6 cellular contexts compared by ENCODE assay signal in genomic region chr22:50199836-50200332, GRCh38. TPM values are rescaled to one million over a fixed set of nuclear protein-coding genes. Genes with fewer than 3 reads are reported as not detected.
A peak's percentile ranks its signal among the peaks of the same experiment; 100 is the strongest.
DNase-seq lines count a peak whose midpoint lies in the region; ATAC-seq, FAIRE-seq and TF ChIP-seq lines count a peak whose summit lies in the region.

No MANE protein-coding gene starts in this region.

- peaks cover 5 to 28% of the 10 kb centered on the region in 2 experiments for H3K36me3 ChIP-seq in keratinocyte (ENCODE audit: control insufficient read depth in 2 of 2, extremely low read depth in 1 of 2, insufficient read depth in 2 of 2, low read length in 2 of 2)

- peaks cover 15% of the 10 kb centered on the region for H3K4me1 Mint-ChIP-seq in T-helper 2 cell treated with Interferon-gamma antibody and Interleukin-4, amounts not matched to agents 5 μg/mL and 100 μg/mL, for 36 hours (ENCODE audit: low read depth)

- no peaks in the 10 kb centered on the region for H3K9me3 ChIP-seq in keratinocyte (ENCODE audit: control insufficient read depth, low read depth, low read length)

- FAIRE-seq in GM12891 (lab: Jason Lieb, UNC), result no peak
- FAIRE-seq in keratinocyte (lab: Jason Lieb, UNC), result no peak
- no peak for FAIRE-seq in D721Med (lab: Jason Lieb, UNC)

- H3K4me3 ChIP-seq in keratinocyte (ENCODE audit: control insufficient read depth in 2 of 3, extremely low read depth in 1 of 3, insufficient read depth in 2 of 3, low read depth in 1 of 3, low read length in 3 of 3), result peak overlapping the region; percentile 54 to 64 (median 62)

- H3K27me3 ChIP-seq in keratinocyte (ENCODE audit: control insufficient read depth, extremely low read depth, insufficient read depth, low read length), result no peaks in the 10 kb centered on the region

- H3K4me2 ChIP-seq in keratinocyte (ENCODE audit: control insufficient read depth, extremely low read depth, insufficient read depth, low read depth, low read length), result peak overlapping the region; percentile 70

- peak overlapping the region; percentile 71 for H3K4me3 Mint-ChIP-seq in T-helper 2 cell treated with Interferon-gamma antibody and Interleukin-4, amounts not matched to agents 5 μg/mL and 100 μg/mL, for 36 hours

- no peaks in the 10 kb centered on the region for H4K20me1 ChIP-seq in keratinocyte (ENCODE audit: control insufficient read depth, extremely low read depth, insufficient read depth, low read length)

- H3K27me3 Mint-ChIP-seq in T-helper 2 cell treated with Interferon-gamma antibody and Interleukin-4, amounts not matched to agents 5 μg/mL and 100 μg/mL, for 36 hours (ENCODE audit: low read depth), result no peaks in the 10 kb centered on the region

- H3K9me3 Mint-ChIP-seq in T-helper 2 cell treated with Interferon-gamma antibody and Interleukin-4, amounts not matched to agents 5 μg/mL and 100 μg/mL, for 36 hours, result no peaks in the 10 kb centered on the region

- DNase-seq in GM12891 (ENCODE audit: insufficient read length, low spot score) (no peak), keratinocyte (ENCODE audit: low read depth, low spot score) (no peak), D721Med (ENCODE audit: insufficient read length, low spot score) (no peak)
- DNase-seq in T-helper 2 cell treated with Interferon-gamma antibody and Interleukin-4, amounts not matched to agents 5 μg/mL and 100 μg/mL, for 36 hours (ENCODE audit: low spot score), result no peak

- peaks cover 15% of the 10 kb centered on the region for H3K79me2 ChIP-seq in keratinocyte (ENCODE audit: control insufficient read depth, insufficient read depth, low read length)

- no peak for ATAC-seq in GM21390 (IDR thresholded peaks at IDR 0.05; ENCODE audit: unreplicated experiment)
- no peak for ATAC-seq in HG02885 (IDR thresholded peaks at IDR 0.05; ENCODE audit: poor library complexity, unreplicated experiment)

- H3K27ac Mint-ChIP-seq in T-helper 2 cell treated with Interferon-gamma antibody and Interleukin-4, amounts not matched to agents 5 μg/mL and 100 μg/mL, for 36 hours, result peak overlapping the region; percentile 69

- no peak for TF ChIP-seq CTCF in keratinocyte (optimal IDR thresholded peaks at IDR 0.05 in 1 of 3, IDR thresholded peaks at IDR 0.05 in 1 of 3, conservative IDR thresholded peaks at IDR 0.05 in 1 of 3; ENCODE audit: extremely low read depth in 1 of 3, insufficient read depth in 2 of 3, low read length in 3 of 3)
- no peak for TF ChIP-seq CTCF in D721Med (IDR thresholded peaks at IDR 0.05; ENCODE audit: insufficient read depth, missing control alignments)

- TF ChIP-seq POLR2A in GM12891 (IDR thresholded peaks at IDR 0.05; ENCODE audit: low read depth, low read length), result 0 out of 2 replicates have a peak, but pooled peaks have one; percentile 43

- H3K27ac ChIP-seq in keratinocyte (ENCODE audit: control insufficient read depth, insufficient read depth, low read length), result peak overlapping the region; percentile 20

- H3K36me3 Mint-ChIP-seq in T-helper 2 cell treated with Interferon-gamma antibody and Interleukin-4, amounts not matched to agents 5 μg/mL and 100 μg/mL, for 36 hours (ENCODE audit: low read depth), result peaks cover 19% of the 10 kb centered on the region

- dilution Hi-C loops in keratinocyte (cut with MboI; ENCODE audit: extremely low pct_ligation_motif_present, low sequenced_read_pairs), result no loop called here

- no peak overlapping the region for H2AFZ ChIP-seq in keratinocyte (ENCODE audit: control insufficient read depth, low read length)

- H3K9me1 ChIP-seq in keratinocyte (ENCODE audit: control insufficient read depth, extremely low read depth, insufficient read depth, low read length), result peaks cover 2% of the 10 kb centered on the region

- peak overlapping the region; percentile 66 for H3K9ac ChIP-seq in keratinocyte (ENCODE audit: control insufficient read depth, extremely low read depth, insufficient read depth, low read length)

- H3K4me1 ChIP-seq in keratinocyte (ENCODE audit: control insufficient read depth, extremely low read depth, insufficient read depth, low read length), result peaks cover 11% of the 10 kb centered on the region

TF ChIP-seq in GM12891, 5 proteins besides CTCF, POLR2A, EP300 and RAD21:
- TF ChIP-seq SPI1 (IDR thresholded peaks at IDR 0.05; ENCODE audit: low read depth, low read length), result no peak
- peak; percentile 69; the same call in 1 of the 2 replicates for TF ChIP-seq POLR2AphosphoS5 (IDR thresholded peaks at IDR 0.05; ENCODE audit: low read depth, low read length)
- TF ChIP-seq POU2F2 (IDR thresholded peaks at IDR 0.05; ENCODE audit: low read depth, low read length), result 0 out of 2 replicates have a peak, but pooled peaks have one; percentile 16

RNA-seq across cellular contexts. Expression of gene SELENOO, which starts 0.9 kb away (rescaled TPM):
- 10.4 TPM for polyA plus RNA-seq in GM12891 (2012; ENCODE audit: low read depth, missing spikeins)
- 14.4 to 32.1 TPM (median 22.0 TPM) in 3 replicates for polyA plus RNA-seq in keratinocyte
- polyA plus RNA-seq in keratinocyte (2011; ENCODE audit: low read depth), result 7.1 TPM
- 10.5 and 27.6 TPM in 2 replicates for polyA plus RNA-seq in keratinocyte (2011; cell fraction: cytosol; rRNA removed)
- 43.3 and 54.8 TPM in 2 replicates for polyA plus RNA-seq in keratinocyte (2011; cell fraction: nucleus; rRNA removed)
- polyA plus RNA-seq in keratinocyte (2012; ENCODE audit: low replicate concordance), result 18.9 and 29.1 TPM in 2 replicates
- 13.9 to 25.9 TPM (median 16.6 TPM) in 3 replicates for polyA minus RNA-seq in keratinocyte
- polyA minus RNA-seq in keratinocyte (2011; cell fraction: cytosol; rRNA and poly(A)+ RNA removed), result 51.8 TPM
- 29.0 and 29.5 TPM in 2 replicates for polyA minus RNA-seq in keratinocyte (2011; cell fraction: nucleus; rRNA and poly(A)+ RNA removed)

RNA-seq across cellular contexts. Expression of gene TRABD, which starts 14.2 kb away (rescaled TPM):
- polyA plus RNA-seq in GM12891 (2012; ENCODE audit: low read depth, missing spikeins), result 53.0 TPM
- polyA plus RNA-seq in keratinocyte, result 22.7 to 38.0 TPM (median 31.7 TPM) in 3 replicates
- 19.8 TPM for polyA plus RNA-seq in keratinocyte (2011; ENCODE audit: low read depth)
- 14.9 and 35.0 TPM in 2 replicates for polyA plus RNA-seq in keratinocyte (2011; cell fraction: cytosol; rRNA removed)
- 72.7 and 96.3 TPM in 2 replicates for polyA plus RNA-seq in keratinocyte (2011; cell fraction: nucleus; rRNA removed)
- polyA plus RNA-seq in keratinocyte (2012; ENCODE audit: low replicate concordance), result 31.1 and 41.3 TPM in 2 replicates
- polyA minus RNA-seq in keratinocyte, result 13.1 to 52.8 TPM (median 16.4 TPM) in 3 replicates
- polyA minus RNA-seq in keratinocyte (2011; cell fraction: cytosol; rRNA and poly(A)+ RNA removed), result 34.7 TPM
- 22.4 and 22.9 TPM in 2 replicates for polyA minus RNA-seq in keratinocyte (2011; cell fraction: nucleus; rRNA and poly(A)+ RNA removed)

RNA-seq across cellular contexts. Expression of gene PANX2, which starts 29.4 kb away (rescaled TPM):
- 0.67 TPM for polyA plus RNA-seq in GM12891 (2012; ENCODE audit: low read depth, missing spikeins)
- 0.22 to 0.68 TPM (median 0.32 TPM) in 3 replicates for polyA plus RNA-seq in keratinocyte
- 0.17 TPM for polyA plus RNA-seq in keratinocyte (2011; ENCODE audit: low read depth)
- 0.30 and 1.0 TPM in 2 replicates for polyA plus RNA-seq in keratinocyte (2011; cell fraction: cytosol; rRNA removed)
- 0.97 and 1.3 TPM in 2 replicates for polyA plus RNA-seq in keratinocyte (2011; cell fraction: nucleus; rRNA removed)
- 0.83 and 1.2 TPM in 2 replicates for polyA plus RNA-seq in keratinocyte (2012; ENCODE audit: low replicate concordance)
- polyA minus RNA-seq in keratinocyte, result 0.10 to 2.5 TPM in 2 of 3 replicates, not detected in the other
- polyA minus RNA-seq in keratinocyte (2011; cell fraction: cytosol; rRNA and poly(A)+ RNA removed), result 0.77 TPM
- 0.23 and 0.53 TPM in 2 replicates for polyA minus RNA-seq in keratinocyte (2011; cell fraction: nucleus; rRNA and poly(A)+ RNA removed)

RNA-seq across cellular contexts. Expression of gene TUBGCP6, which starts 44.9 kb away (rescaled TPM):
- polyA plus RNA-seq in GM12891 (2012; ENCODE audit: low read depth, missing spikeins), result 25.2 TPM
- 10.1 to 19.0 TPM (median 11.6 TPM) in 3 replicates for polyA plus RNA-seq in keratinocyte
- polyA plus RNA-seq in keratinocyte (2011; ENCODE audit: low read depth), result 33.6 TPM
- polyA plus RNA-seq in keratinocyte (2011; cell fraction: cytosol; rRNA removed), result 2.6 and 5.4 TPM in 2 replicates
- 70.9 and 85.2 TPM in 2 replicates for polyA plus RNA-seq in keratinocyte (2011; cell fraction: nucleus; rRNA removed)
- 14.1 and 15.8 TPM in 2 replicates for polyA plus RNA-seq in keratinocyte (2012; ENCODE audit: low replicate concordance)
- 13.7 to 24.3 TPM (median 21.4 TPM) in 3 replicates for polyA minus RNA-seq in keratinocyte
- polyA minus RNA-seq in keratinocyte (2011; cell fraction: cytosol; rRNA and poly(A)+ RNA removed), result 19.2 TPM
- polyA minus RNA-seq in keratinocyte (2011; cell fraction: nucleus; rRNA and poly(A)+ RNA removed), result 39.8 and 40.1 TPM in 2 replicates

RNA-seq across cellular contexts. Expression of gene HDAC10, which starts 51.2 kb away (rescaled TPM):
- 32.6 TPM for polyA plus RNA-seq in GM12891 (2012; ENCODE audit: low read depth, missing spikeins)
- 4.7 to 12.4 TPM (median 8.2 TPM) in 3 replicates for polyA plus RNA-seq in keratinocyte
- polyA plus RNA-seq in keratinocyte (2011; ENCODE audit: low read depth), result 5.6 TPM
- polyA plus RNA-seq in keratinocyte (2011; cell fraction: cytosol; rRNA removed), result 0.89 and 2.7 TPM in 2 replicates
- polyA plus RNA-seq in keratinocyte (2011; cell fraction: nucleus; rRNA removed), result 43.4 and 61.6 TPM in 2 replicates
- polyA plus RNA-seq in keratinocyte (2012; ENCODE audit: low replicate concordance), result 11.5 and 12.6 TPM in 2 replicates
- 5.8 to 12.8 TPM (median 6.0 TPM) in 3 replicates for polyA minus RNA-seq in keratinocyte
- 5.2 TPM for polyA minus RNA-seq in keratinocyte (2011; cell fraction: cytosol; rRNA and poly(A)+ RNA removed)
- polyA minus RNA-seq in keratinocyte (2011; cell fraction: nucleus; rRNA and poly(A)+ RNA removed), result 17.1 and 18.4 TPM in 2 replicates
